In genomic region chr7:37912756-37913155, GRCh38 we compare ENCODE assay signal across 19 cellular contexts. TPM values are rescaled to one million over a fixed set of nuclear protein-coding genes. Genes with fewer than 3 reads are reported as not detected.
"Had no signal": no experiment of that assay in that cellular context is flagged by ENCODE, and none has a peak within 500 bp of the region (broad histone marks: within the 10 kb centered on the region; RNA-seq: fewer than 3 reads in every experiment).

No MANE protein-coding gene starts in this region.

- H3K27me3 ChIP-seq: right lobe of liver, testis had no signal

- H3K27ac ChIP-seq: epithelial cell of prostate, heart right ventricle, right lobe of liver, stomach had no signal

- H3K36me3 ChIP-seq: gastroesophageal sphincter, heart right ventricle, right lobe of liver, stomach had no signal

- H3K4me1 ChIP-seq: testis had no signal

- H3K9me3 Mint-ChIP-seq: activated T-helper 1 cell treated with anti-CD3 and anti-CD28 coated beads, Interleukin-12 subunit alpha, Interleukin-12 subunit beta, Interleukin-2, Interleukin-4 antibody, amounts not matched to agents 30 ng/mL and 10 ng/mL and 1 ng/mL, durations not matched to agents 14 hours and 24 hours and 36 hours; dendritic cell treated with granulocyte-macrophage colony-stimulating factor and Interleukin-4, amounts not matched to agents 40 ng/mL and 50 ng/mL, for 4 days; nephron progenitor cell had no signal

- H3K9me3 ChIP-seq: gastroesophageal sphincter, heart right ventricle, right lobe of liver, stomach, testis had no signal

- H3K4me3 Mint-ChIP-seq: activated T-helper 1 cell treated with anti-CD3 and anti-CD28 coated beads, Interleukin-12 subunit alpha, Interleukin-12 subunit beta, Interleukin-2, Interleukin-4 antibody, amounts not matched to agents 30 ng/mL and 10 ng/mL and 1 ng/mL, durations not matched to agents 14 hours and 24 hours and 36 hours; dendritic cell treated with granulocyte-macrophage colony-stimulating factor and Interleukin-4, amounts not matched to agents 40 ng/mL and 50 ng/mL, for 4 days; nephron progenitor cell had no signal

- H3K4me3 ChIP-seq: gastroesophageal sphincter, heart right ventricle, right lobe of liver, stomach, testis had no signal

- ATAC-seq: activated CD4-positive, CD25-positive, alpha-beta regulatory T cell treated with anti-CD3 and anti-CD28 coated beads, Interleukin-2, amount 50 U/mL, for 24 hours; gastroesophageal sphincter; heart right ventricle; right lobe of liver had no signal

- H3K27ac Mint-ChIP-seq: activated T-helper 1 cell treated with anti-CD3 and anti-CD28 coated beads, Interleukin-12 subunit alpha, Interleukin-12 subunit beta, Interleukin-2, Interleukin-4 antibody, amounts not matched to agents 30 ng/mL and 10 ng/mL and 1 ng/mL, durations not matched to agents 14 hours and 24 hours and 36 hours; dendritic cell treated with granulocyte-macrophage colony-stimulating factor and Interleukin-4, amounts not matched to agents 40 ng/mL and 50 ng/mL, for 4 days; nephron progenitor cell had no signal

- DNase-seq: activated CD4-positive, alpha-beta T cell treated with anti-CD3 and anti-CD28 coated beads, Interleukin-2, amount 50 U/mL, for 1 hour; activated CD8-positive, alpha-beta memory T cell treated with anti-CD3 and anti-CD28 coated beads for 24 hours; activated naive CD4-positive, alpha-beta T cell treated with Interleukin-2 at 50 U/mL for 16 hours; anterior cingulate cortex; caudate nucleus; effector memory CD4-positive, alpha-beta T cell; heart right ventricle; nephron progenitor cell; occipital lobe; right lobe of liver; stimulated activated CD4-positive, alpha-beta T cell treated with anti-CD3 and anti-CD28 coated beads, Interleukin-1b, Interleukin-23, amount 100 ng/mL, for 48 hours; stomach; testis had no signal

RNA-seq across cellular contexts. Expression of gene SFRP4, which starts 3.9 kb away (rescaled TPM):
- total RNA-seq: activated T-helper 1 cell treated with anti-CD3 and anti-CD28 coated beads, Interleukin-12 subunit alpha, Interleukin-12 subunit beta, Interleukin-2, Interleukin-4 antibody, amounts not matched to agents 30 ng/mL and 10 ng/mL and 1 ng/mL, durations not matched to agents 14 hours and 24 hours and 36 hours; pulmonary artery endothelial cell had no signal

RNA-seq across cellular contexts. Expression of gene EPDR1, which starts 7.7 kb away (rescaled TPM):
- total RNA-seq: activated T-helper 1 cell treated with anti-CD3 and anti-CD28 coated beads, Interleukin-12 subunit alpha, Interleukin-12 subunit beta, Interleukin-2, Interleukin-4 antibody, amounts not matched to agents 30 ng/mL and 10 ng/mL and 1 ng/mL, durations not matched to agents 14 hours and 24 hours and 36 hours had no signal
